ENCODE assay signal across 1 cellular context in the genomic region with DNA sequence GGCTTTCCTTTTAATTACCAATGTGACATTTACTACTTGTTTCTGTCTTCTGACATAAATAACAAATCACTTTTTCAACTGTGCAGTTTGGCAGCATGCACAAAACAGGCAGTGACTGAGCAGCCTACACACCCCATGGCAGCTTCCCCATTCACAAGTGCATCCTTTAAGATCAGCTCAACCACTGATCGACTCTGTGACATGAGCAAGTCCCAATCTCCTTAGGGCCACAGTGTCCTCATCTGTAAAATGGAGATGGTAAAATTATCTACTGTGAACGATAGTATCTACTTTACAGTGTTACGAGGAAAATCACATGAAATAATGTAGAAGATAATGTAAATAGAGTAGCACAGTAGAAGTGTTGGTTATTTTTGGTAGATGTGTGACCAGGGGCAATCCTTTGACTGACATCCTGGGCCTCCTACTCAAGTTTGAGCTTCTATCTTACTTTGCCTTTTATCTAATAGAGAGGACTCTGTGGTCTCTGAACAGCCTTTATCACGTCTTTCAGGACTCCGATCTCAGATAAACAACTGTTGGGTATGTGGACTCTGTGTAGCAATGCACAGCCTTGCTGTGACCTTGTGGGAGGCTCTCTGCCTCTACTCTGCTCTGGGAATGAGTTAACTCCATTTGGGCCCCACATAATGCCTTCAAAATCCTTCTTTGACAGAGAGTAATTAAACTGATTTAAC.
TF ChIP-seq lines count a peak whose summit lies in the region.

No MANE protein-coding gene starts in this region.

TF ChIP-seq in K562, 482 proteins besides CTCF, POLR2A, EP300 and RAD21 (continued from another document):
- TF ChIP-seq ZNF316 (IDR thresholded peaks at IDR 0.05) (no peak), PML (IDR thresholded peaks at IDR 0.05; ENCODE audit: low read length) (peak; percentile 47; the same call in 1 of the 2 replicates), ZFPM2 (CRISPR knock-in tag; IDR thresholded peaks at IDR 0.05) (no peak), CEBPB (tag; IDR thresholded peaks at IDR 0.05) (0 out of 2 replicates have a peak, but pooled peaks have one; percentile 11), RNF2 (IDR thresholded peaks at IDR 0.05) (no peak), MAFK (IDR thresholded peaks at IDR 0.05; ENCODE audit: low read length) (no peak), ZNF121 (CRISPR knock-in tag; conservative IDR thresholded peaks at IDR 0.05) (no peak), HOXB6 (CRISPR knock-in tag; IDR thresholded peaks at IDR 0.05; ENCODE audit: borderline replicate concordance) (no peak), SAFB (IDR thresholded peaks at IDR 0.05; ENCODE audit: borderline replicate concordance, low read depth, low read length) (no peak), TEAD4 (IDR thresholded peaks at IDR 0.05; ENCODE audit: low read length) (peak; percentile 85), TEAD4 (CRISPR knock-in tag; IDR thresholded peaks at IDR 0.05; ENCODE audit: borderline replicate concordance) (no peak), HNRNPLL (IDR thresholded peaks at IDR 0.05; ENCODE audit: low read depth, low read length, poor library complexity, severe bottlenecking) (no peak), ZFP1 (CRISPR knock-in tag; IDR thresholded peaks at IDR 0.05) (no peak), ARID1B (IDR thresholded peaks at IDR 0.05) (peak; percentile 73), STAT5A (IDR thresholded peaks at IDR 0.05; ENCODE audit: borderline replicate concordance, low read length) (peak; percentile 24; the same call in 1 of the 2 replicates), TCF3 (CRISPR knock-in tag; IDR thresholded peaks at IDR 0.05) (peak; percentile 41; the same call in 1 of the 2 replicates), ZNF232 (CRISPR knock-in tag; IDR thresholded peaks at IDR 0.05) (peak; percentile 81), MCM5 (IDR thresholded peaks at IDR 0.05; ENCODE audit: low read depth) (no peak), ZNF696 (CRISPR knock-in tag; conservative IDR thresholded peaks at IDR 0.05) (no peak), NFRKB (IDR thresholded peaks at IDR 0.05; ENCODE audit: low read depth) (no peak), TFAM (CRISPR knock-in tag; conservative IDR thresholded peaks at IDR 0.05) (no peak), NR1H2 (CRISPR knock-in tag; IDR thresholded peaks at IDR 0.05) (no peak), ZNF778 (CRISPR knock-in tag; IDR thresholded peaks at IDR 0.05) (no peak), SRSF7 (optimal IDR thresholded peaks at IDR 0.05; ENCODE audit: low read depth, low read length) (no peak), XRCC5 (IDR thresholded peaks at IDR 0.05; ENCODE audit: low read depth, low read length) (no peak), MTA2 (IDR thresholded peaks at IDR 0.05; ENCODE audit: low read depth) (peak; percentile 46; the same call in 1 of the 2 replicates), CBFA2T3 (IDR thresholded peaks at IDR 0.05) (peak; percentile 78), ZNF436 (CRISPR knock-in tag; IDR thresholded peaks at IDR 0.05) (no peak), MTA3 (IDR thresholded peaks at IDR 0.05; ENCODE audit: borderline replicate concordance) (no peak), ZNF23 (CRISPR knock-in tag; IDR thresholded peaks at IDR 0.05) (no peak), ZNF324 (CRISPR knock-in tag; IDR thresholded peaks at IDR 0.05) (no peak), GABPB1 (CRISPR knock-in tag; IDR thresholded peaks at IDR 0.05) (no peak), CBFA2T2 (conservative IDR thresholded peaks at IDR 0.05) (peak; percentile 64), GATAD2A (IDR thresholded peaks at IDR 0.05) (no peak), ARID2 (IDR thresholded peaks at IDR 0.05) (no peak), RCOR1 (IDR thresholded peaks at IDR 0.05; ENCODE audit: borderline replicate concordance in 1 of 2, low read depth in 2 of 2, low read length in 2 of 2) (peak in 1 of 2 experiments; percentile 42; a peak in 1 of 4 replicates), ZNF766 (CRISPR knock-in tag; conservative IDR thresholded peaks at IDR 0.05) (0 out of 2 replicates have a peak, but pooled peaks have one; percentile 24), CTBP1 (IDR thresholded peaks at IDR 0.05; ENCODE audit: borderline replicate concordance) (0 out of 2 replicates have a peak, but pooled peaks have one; percentile 26), ZNF589 (CRISPR knock-in tag; IDR thresholded peaks at IDR 0.05; ENCODE audit: low read depth) (no peak), MAFF (IDR thresholded peaks at IDR 0.05; ENCODE audit: low read length) (no peak), NCOR1 (IDR thresholded peaks at IDR 0.05) (peak; percentile 50; the same call in 1 of the 2 replicates), PURB (CRISPR knock-in tag; IDR thresholded peaks at IDR 0.05; ENCODE audit: low read depth) (no peak), CREM (IDR thresholded peaks at IDR 0.05; ENCODE audit: low read depth) (no peak), ESRRA (IDR thresholded peaks at IDR 0.05; ENCODE audit: borderline replicate concordance, low read depth) (peak; percentile 73; the same call in 1 of the 2 replicates), DPF2 (IDR thresholded peaks at IDR 0.05) (0 out of 2 replicates have a peak, but pooled peaks have one; percentile 46), TAL1 (IDR thresholded peaks at IDR 0.05) (peak; percentile 62), MCM2 (IDR thresholded peaks at IDR 0.05; ENCODE audit: low read depth) (no peak), NR3C1 (CRISPR knock-in tag; IDR thresholded peaks at IDR 0.05) (no peak), HMG20A (CRISPR knock-in tag; conservative IDR thresholded peaks at IDR 0.05) (no peak)
- TF ChIP-seq, protein P1, sequence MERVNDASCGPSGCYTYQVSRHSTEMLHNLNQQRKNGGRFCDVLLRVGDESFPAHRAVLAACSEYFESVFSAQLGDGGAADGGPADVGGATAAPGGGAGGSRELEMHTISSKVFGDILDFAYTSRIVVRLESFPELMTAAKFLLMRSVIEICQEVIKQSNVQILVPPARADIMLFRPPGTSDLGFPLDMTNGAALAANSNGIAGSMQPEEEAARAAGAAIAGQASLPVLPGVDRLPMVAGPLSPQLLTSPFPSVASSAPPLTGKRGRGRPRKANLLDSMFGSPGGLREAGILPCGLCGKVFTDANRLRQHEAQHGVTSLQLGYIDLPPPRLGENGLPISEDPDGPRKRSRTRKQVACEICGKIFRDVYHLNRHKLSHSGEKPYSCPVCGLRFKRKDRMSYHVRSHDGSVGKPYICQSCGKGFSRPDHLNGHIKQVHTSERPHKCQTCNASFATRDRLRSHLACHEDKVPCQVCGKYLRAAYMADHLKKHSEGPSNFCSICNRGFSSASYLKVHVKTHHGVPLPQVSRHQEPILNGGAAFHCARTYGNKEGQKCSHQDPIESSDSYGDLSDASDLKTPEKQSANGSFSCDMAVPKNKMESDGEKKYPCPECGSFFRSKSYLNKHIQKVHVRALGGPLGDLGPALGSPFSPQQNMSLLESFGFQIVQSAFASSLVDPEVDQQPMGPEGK (CRISPR knock-in tag; IDR thresholded peaks at IDR 0.05; ENCODE audit: borderline replicate concordance) = no peak
- TF ChIP-seq, protein P2, sequence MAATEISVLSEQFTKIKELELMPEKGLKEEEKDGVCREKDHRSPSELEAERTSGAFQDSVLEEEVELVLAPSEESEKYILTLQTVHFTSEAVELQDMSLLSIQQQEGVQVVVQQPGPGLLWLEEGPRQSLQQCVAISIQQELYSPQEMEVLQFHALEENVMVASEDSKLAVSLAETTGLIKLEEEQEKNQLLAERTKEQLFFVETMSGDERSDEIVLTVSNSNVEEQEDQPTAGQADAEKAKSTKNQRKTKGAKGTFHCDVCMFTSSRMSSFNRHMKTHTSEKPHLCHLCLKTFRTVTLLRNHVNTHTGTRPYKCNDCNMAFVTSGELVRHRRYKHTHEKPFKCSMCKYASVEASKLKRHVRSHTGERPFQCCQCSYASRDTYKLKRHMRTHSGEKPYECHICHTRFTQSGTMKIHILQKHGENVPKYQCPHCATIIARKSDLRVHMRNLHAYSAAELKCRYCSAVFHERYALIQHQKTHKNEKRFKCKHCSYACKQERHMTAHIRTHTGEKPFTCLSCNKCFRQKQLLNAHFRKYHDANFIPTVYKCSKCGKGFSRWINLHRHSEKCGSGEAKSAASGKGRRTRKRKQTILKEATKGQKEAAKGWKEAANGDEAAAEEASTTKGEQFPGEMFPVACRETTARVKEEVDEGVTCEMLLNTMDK (IDR thresholded peaks at IDR 0.05; ENCODE audit: borderline replicate concordance, insufficient read depth, low read depth, low read length, poor library complexity, severe bottlenecking) = no peak
- TF ChIP-seq, protein P3, sequence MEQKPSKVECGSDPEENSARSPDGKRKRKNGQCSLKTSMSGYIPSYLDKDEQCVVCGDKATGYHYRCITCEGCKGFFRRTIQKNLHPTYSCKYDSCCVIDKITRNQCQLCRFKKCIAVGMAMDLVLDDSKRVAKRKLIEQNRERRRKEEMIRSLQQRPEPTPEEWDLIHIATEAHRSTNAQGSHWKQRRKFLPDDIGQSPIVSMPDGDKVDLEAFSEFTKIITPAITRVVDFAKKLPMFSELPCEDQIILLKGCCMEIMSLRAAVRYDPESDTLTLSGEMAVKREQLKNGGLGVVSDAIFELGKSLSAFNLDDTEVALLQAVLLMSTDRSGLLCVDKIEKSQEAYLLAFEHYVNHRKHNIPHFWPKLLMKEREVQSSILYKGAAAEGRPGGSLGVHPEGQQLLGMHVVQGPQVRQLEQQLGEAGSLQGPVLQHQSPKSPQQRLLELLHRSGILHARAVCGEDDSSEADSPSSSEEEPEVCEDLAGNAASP (IDR thresholded peaks at IDR 0.05) = no peak
- TF ChIP-seq, protein P4, sequence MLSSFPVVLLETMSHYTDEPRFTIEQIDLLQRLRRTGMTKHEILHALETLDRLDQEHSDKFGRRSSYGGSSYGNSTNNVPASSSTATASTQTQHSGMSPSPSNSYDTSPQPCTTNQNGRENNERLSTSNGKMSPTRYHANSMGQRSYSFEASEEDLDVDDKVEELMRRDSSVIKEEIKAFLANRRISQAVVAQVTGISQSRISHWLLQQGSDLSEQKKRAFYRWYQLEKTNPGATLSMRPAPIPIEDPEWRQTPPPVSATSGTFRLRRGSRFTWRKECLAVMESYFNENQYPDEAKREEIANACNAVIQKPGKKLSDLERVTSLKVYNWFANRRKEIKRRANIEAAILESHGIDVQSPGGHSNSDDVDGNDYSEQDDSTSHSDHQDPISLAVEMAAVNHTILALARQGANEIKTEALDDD (IDR thresholded peaks at IDR 0.05) = no peak
- TF ChIP-seq, protein P5, sequence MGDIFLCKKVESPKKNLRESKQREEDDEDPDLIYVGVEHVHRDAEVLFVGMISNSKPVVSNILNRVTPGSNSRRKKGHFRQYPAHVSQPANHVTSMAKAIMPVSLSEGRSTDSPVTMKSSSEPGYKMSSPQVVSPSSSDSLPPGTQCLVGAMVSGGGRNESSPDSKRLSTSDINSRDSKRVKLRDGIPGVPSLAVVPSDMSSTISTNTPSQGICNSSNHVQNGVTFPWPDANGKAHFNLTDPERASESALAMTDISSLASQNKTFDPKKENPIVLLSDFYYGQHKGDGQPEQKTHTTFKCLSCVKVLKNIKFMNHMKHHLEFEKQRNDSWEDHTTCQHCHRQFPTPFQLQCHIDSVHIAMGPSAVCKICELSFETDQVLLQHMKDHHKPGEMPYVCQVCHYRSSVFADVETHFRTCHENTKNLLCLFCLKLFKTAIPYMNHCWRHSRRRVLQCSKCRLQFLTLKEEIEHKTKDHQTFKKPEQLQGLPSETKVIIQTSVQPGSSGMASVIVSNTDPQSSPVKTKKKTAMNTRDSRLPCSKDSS (IDR thresholded peaks at IDR 0.05; ENCODE audit: low read depth, partially characterized antibody) = no peak
- TF ChIP-seq, protein P6, sequence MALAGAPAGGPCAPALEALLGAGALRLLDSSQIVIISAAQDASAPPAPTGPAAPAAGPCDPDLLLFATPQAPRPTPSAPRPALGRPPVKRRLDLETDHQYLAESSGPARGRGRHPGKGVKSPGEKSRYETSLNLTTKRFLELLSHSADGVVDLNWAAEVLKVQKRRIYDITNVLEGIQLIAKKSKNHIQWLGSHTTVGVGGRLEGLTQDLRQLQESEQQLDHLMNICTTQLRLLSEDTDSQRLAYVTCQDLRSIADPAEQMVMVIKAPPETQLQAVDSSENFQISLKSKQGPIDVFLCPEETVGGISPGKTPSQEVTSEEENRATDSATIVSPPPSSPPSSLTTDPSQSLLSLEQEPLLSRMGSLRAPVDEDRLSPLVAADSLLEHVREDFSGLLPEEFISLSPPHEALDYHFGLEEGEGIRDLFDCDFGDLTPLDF (CRISPR knock-in tag; IDR thresholded peaks at IDR 0.05) = no peak
- TF ChIP-seq, protein P7, sequence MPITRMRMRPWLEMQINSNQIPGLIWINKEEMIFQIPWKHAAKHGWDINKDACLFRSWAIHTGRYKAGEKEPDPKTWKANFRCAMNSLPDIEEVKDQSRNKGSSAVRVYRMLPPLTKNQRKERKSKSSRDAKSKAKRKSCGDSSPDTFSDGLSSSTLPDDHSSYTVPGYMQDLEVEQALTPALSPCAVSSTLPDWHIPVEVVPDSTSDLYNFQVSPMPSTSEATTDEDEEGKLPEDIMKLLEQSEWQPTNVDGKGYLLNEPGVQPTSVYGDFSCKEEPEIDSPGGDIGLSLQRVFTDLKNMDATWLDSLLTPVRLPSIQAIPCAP (CRISPR knock-in tag; IDR thresholded peaks at IDR 0.05; ENCODE audit: borderline replicate concordance) = no peak
- TF ChIP-seq, protein P8, sequence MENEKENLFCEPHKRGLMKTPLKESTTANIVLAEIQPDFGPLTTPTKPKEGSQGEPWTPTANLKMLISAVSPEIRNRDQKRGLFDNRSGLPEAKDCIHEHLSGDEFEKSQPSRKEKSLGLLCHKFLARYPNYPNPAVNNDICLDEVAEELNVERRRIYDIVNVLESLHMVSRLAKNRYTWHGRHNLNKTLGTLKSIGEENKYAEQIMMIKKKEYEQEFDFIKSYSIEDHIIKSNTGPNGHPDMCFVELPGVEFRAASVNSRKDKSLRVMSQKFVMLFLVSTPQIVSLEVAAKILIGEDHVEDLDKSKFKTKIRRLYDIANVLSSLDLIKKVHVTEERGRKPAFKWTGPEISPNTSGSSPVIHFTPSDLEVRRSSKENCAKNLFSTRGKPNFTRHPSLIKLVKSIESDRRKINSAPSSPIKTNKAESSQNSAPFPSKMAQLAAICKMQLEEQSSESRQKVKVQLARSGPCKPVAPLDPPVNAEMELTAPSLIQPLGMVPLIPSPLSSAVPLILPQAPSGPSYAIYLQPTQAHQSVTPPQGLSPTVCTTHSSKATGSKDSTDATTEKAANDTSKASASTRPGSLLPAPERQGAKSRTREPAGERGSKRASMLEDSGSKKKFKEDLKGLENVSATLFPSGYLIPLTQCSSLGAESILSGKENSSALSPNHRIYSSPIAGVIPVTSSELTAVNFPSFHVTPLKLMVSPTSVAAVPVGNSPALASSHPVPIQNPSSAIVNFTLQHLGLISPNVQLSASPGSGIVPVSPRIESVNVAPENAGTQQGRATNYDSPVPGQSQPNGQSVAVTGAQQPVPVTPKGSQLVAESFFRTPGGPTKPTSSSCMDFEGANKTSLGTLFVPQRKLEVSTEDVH (IDR thresholded peaks at IDR 0.05; ENCODE audit: low read depth, partially characterized antibody) = no peak
- TF ChIP-seq, protein P9, sequence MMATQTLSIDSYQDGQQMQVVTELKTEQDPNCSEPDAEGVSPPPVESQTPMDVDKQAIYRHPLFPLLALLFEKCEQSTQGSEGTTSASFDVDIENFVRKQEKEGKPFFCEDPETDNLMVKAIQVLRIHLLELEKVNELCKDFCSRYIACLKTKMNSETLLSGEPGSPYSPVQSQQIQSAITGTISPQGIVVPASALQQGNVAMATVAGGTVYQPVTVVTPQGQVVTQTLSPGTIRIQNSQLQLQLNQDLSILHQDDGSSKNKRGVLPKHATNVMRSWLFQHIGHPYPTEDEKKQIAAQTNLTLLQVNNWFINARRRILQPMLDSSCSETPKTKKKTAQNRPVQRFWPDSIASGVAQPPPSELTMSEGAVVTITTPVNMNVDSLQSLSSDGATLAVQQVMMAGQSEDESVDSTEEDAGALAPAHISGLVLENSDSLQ (IDR thresholded peaks at IDR 0.05) = peak; percentile 85
